ENCODE assay signal across 8 cellular contexts in the genomic region with DNA sequence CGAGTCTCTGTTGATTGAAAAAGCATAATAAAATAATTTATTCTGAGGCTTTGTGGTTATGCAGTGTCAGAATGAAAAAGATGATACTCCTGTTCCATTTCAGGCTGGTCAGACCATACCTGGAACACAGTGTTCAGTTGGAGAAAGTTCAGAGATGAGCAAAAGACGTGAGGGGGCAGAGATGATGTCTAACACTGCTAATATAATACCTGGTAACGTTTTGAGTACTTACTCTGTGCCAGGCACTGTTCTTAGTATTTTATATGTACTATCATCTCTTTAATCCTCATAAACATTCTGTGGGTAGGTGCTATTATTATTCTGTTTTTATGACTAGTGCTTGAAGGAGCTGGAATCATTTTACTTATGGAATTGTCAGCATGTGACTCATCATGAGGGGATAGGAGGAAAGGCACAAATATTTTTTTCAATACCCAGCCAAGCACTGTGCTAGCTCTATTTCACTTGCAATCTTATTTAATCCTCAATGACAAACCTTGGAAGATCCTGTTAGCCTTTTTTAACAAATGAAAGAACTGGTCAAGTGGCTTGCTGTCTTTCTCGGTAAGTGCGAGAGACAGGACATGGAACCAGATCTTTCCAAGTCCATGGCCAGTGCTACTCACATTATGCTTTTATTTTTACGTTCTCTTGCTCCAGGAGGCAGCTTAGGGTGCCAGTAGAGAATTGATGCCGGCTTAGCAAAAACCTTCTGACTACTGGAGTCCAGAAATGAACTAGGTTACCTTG. TPM values are rescaled to one million over a fixed set of nuclear protein-coding genes. Genes with fewer than 3 reads are reported as not detected.
DNase-seq lines count a peak whose midpoint lies in the region; ATAC-seq and TF ChIP-seq lines count a peak whose summit lies in the region.

No MANE protein-coding gene starts in this region.

- no peaks in the 10 kb centered on the region for H3K9me3 ChIP-seq in CD8-positive, alpha-beta T cell (ENCODE audit: low read length)
- H3K9me3 ChIP-seq in HEK293 (ENCODE audit: control insufficient read depth, insufficient read depth, low read depth, low read length) (no peaks in the 10 kb centered on the region), smooth muscle cell (replicated peaks; ENCODE audit: low read depth) (no peaks in the 10 kb centered on the region)

- H2AFZ ChIP-seq in smooth muscle cell (ENCODE audit: low read depth), result no peak overlapping the region

- peaks cover 94% of the 10 kb centered on the region for H3K79me2 ChIP-seq in smooth muscle cell (ENCODE audit: low read depth)

- peak overlapping the region; percentile 23 for H3K4me3 Mint-ChIP-seq in CD8-positive, alpha-beta T cell
- peak overlapping the region; percentile 61 for H3K4me3 Mint-ChIP-seq in activated CD4-positive, alpha-beta memory T cell treated with anti-CD3 and anti-CD28 coated beads for 36 hours

- POLR2A ChIA-PET in CD8-positive, alpha-beta T cell (lab: Charles Lee), result no interaction called here
- POLR2A ChIA-PET in HEK293 (lab: Yijun Ruan, JAX), result interaction anchor here (0.9 kb wide), 2 partner anchors 31 to 32 kb away, joined by 3 to 6 read pairs; a partner anchor contains a TSS
- POLR2A ChIA-PET in activated CD4-positive, alpha-beta memory T cell treated with anti-CD3 and anti-CD28 coated beads for 36 hours (lab: Charles Lee), result interaction anchor here (0.6 to 1.7 kb wide), 7 partner anchors 12 to 32 kb away, joined by 3 to 19 read pairs (median 5); a partner anchor contains a TSS

- H3K4me1 Mint-ChIP-seq in CD8-positive, alpha-beta T cell (ENCODE audit: low read depth), result peaks cover 63% of the 10 kb centered on the region
- H3K4me1 Mint-ChIP-seq in activated CD4-positive, alpha-beta memory T cell treated with anti-CD3 and anti-CD28 coated beads for 36 hours (ENCODE audit: low read depth), result peaks cover 74% of the 10 kb centered on the region

- H3K4me1 ChIP-seq in CD8-positive, alpha-beta T cell (ENCODE audit: insufficient read depth, low read length), result peaks cover 34% of the 10 kb centered on the region
- H3K4me1 ChIP-seq in HEK293 (ENCODE audit: control insufficient read depth, insufficient read depth, low read length) (peaks cover 30% of the 10 kb centered on the region), smooth muscle cell (ENCODE audit: low read depth) (peaks cover 27% of the 10 kb centered on the region)

- H3K27me3 ChIP-seq in CD8-positive, alpha-beta T cell (ENCODE audit: insufficient read depth, low read length), result no peaks in the 10 kb centered on the region
- no peaks in the 10 kb centered on the region for H3K27me3 ChIP-seq in smooth muscle cell (ENCODE audit: low read depth)

- intact Hi-C loops in CD8-positive, alpha-beta T cell (cut with DNase I, micrococcal nuclease), result loop anchor here in 1 of 2 experiments (5.0 kb wide), 1 partner anchor 33 kb away; a partner anchor contains a TSS
- intact Hi-C loops in activated CD4-positive, alpha-beta memory T cell treated with anti-CD3 and anti-CD28 coated beads for 36 hours (cut with micrococcal nuclease), result loop anchor here (1.0 to 10.0 kb wide), 9 partner anchors 12 to 435 kb away; a partner anchor contains a TSS

- no peak for TF ChIP-seq CTCF in CD8-positive, alpha-beta T cell (IDR thresholded peaks at IDR 0.05)
- TF ChIP-seq CTCF in HEK293 (tag by site-specific recombination; IDR thresholded peaks at IDR 0.05) (no peak), foreskin fibroblast (IDR thresholded peaks at IDR 0.05; ENCODE audit: low read depth, low read length) (no peak), smooth muscle cell (IDR thresholded peaks at IDR 0.05; ENCODE audit: borderline replicate concordance, insufficient read depth, poor library complexity, severe bottlenecking) (no peak)

- 39% methylated on average over 7 of the region's 7 CpGs for WGBS in smooth muscle cell (ENCODE audit: low lambda C conversion rate)

- H3F3A ChIP-seq in smooth muscle cell (ENCODE audit: low read depth), result peaks cover 3% of the 10 kb centered on the region

- H3K36me3 Mint-ChIP-seq in CD8-positive, alpha-beta T cell, result peaks cover 11% of the 10 kb centered on the region
- H3K36me3 Mint-ChIP-seq in activated CD4-positive, alpha-beta memory T cell treated with anti-CD3 and anti-CD28 coated beads for 36 hours, result peaks cover 19% of the 10 kb centered on the region

- ATAC-seq in CD8-positive, alpha-beta T cell, result no peak
- no peak for ATAC-seq in HG03565 (IDR thresholded peaks at IDR 0.05; ENCODE audit: unreplicated experiment)

- CTCF ChIA-PET in CD8-positive, alpha-beta T cell (lab: Charles Lee), result interaction anchor here (0.8 to 1.6 kb wide), 2 partner anchors 29 to 62 kb away, joined by 3 to 4 read pairs; no protein-coding TSS in a partner anchor
- CTCF ChIA-PET in HEK293 (lab: Yijun Ruan, JAX), result interaction anchor here (1.0 kb wide), 2 partner anchors 62 to 127 kb away, joined by 3 to 4 read pairs; no protein-coding TSS in a partner anchor
- CTCF ChIA-PET in activated CD4-positive, alpha-beta memory T cell treated with anti-CD3 and anti-CD28 coated beads for 36 hours (lab: Charles Lee), result interaction anchor here (0.7 to 3.5 kb wide), 5 partner anchors 32 to 100 kb away, joined by 3 to 17 read pairs (median 3); a partner anchor contains a TSS

- no peak overlapping the region for H3K27ac ChIP-seq in CD8-positive, alpha-beta T cell (ENCODE audit: low read depth, low read length)
- H3K27ac ChIP-seq in HEK293 (ENCODE audit: extremely low read depth, low read depth, low read length) (peak overlapping the region; percentile 11; the same call in 1 of the 2 replicates), smooth muscle cell (ENCODE audit: low read depth) (peak overlapping the region; percentile 90)

- peaks cover 64% of the 10 kb centered on the region for H4K20me1 ChIP-seq in smooth muscle cell (ENCODE audit: low read depth)

- H3K4me2 ChIP-seq in smooth muscle cell, result peak overlapping the region; percentile 65

- no peaks in the 10 kb centered on the region for H3K36me3 ChIP-seq in CD8-positive, alpha-beta T cell (ENCODE audit: insufficient read depth, low read length)
- no peaks in the 10 kb centered on the region for H3K36me3 ChIP-seq in HEK293 (ENCODE audit: control insufficient read depth in 2 of 2, insufficient read depth in 1 of 2, low read length in 2 of 2)
- H3K36me3 ChIP-seq in smooth muscle cell (ENCODE audit: low read depth), result no peaks in the 10 kb centered on the region

- peak overlapping the region; percentile 59 for H3K9ac ChIP-seq in smooth muscle cell (ENCODE audit: low read depth)

- DNase-seq in CD8-positive, alpha-beta T cell, result no peak
- peak; percentile 62 for DNase-seq in activated CD4-positive, alpha-beta memory T cell treated with anti-CD3 and anti-CD28 coated beads for 36 hours
- DNase-seq in foreskin fibroblast (peak; percentile 73 to 87), smooth muscle cell (lab: John Stamatoyannopoulos, UW; ENCODE audit: unreplicated experiment) (no peak), NCI-H1694 (lab: John Stamatoyannopoulos, UW) (no peak), putamen (ENCODE audit: low spot score) (no peak)

- H3K4me3 ChIP-seq in CD8-positive, alpha-beta T cell (ENCODE audit: low read depth, low read length), result no peak overlapping the region
- H3K4me3 ChIP-seq in HEK293 (ENCODE audit: low read depth, low read length) (no peak overlapping the region), foreskin fibroblast (ENCODE audit: low read depth in 1 of 2, low read length in 2 of 2) (peak overlapping the region in 1 of 2 donors; percentile 10), smooth muscle cell (no peak overlapping the region)

- H3K9me3 Mint-ChIP-seq in CD8-positive, alpha-beta T cell, result no peaks in the 10 kb centered on the region
- peaks cover 10% of the 10 kb centered on the region for H3K9me3 Mint-ChIP-seq in activated CD4-positive, alpha-beta memory T cell treated with anti-CD3 and anti-CD28 coated beads for 36 hours

- peak overlapping the region; percentile 15 for H3K27ac Mint-ChIP-seq in CD8-positive, alpha-beta T cell
- peak overlapping the region; percentile 90 for H3K27ac Mint-ChIP-seq in activated CD4-positive, alpha-beta memory T cell treated with anti-CD3 and anti-CD28 coated beads for 36 hours

- no peaks in the 10 kb centered on the region for H3K27me3 Mint-ChIP-seq in CD8-positive, alpha-beta T cell (ENCODE audit: low read depth)
- no peaks in the 10 kb centered on the region for H3K27me3 Mint-ChIP-seq in activated CD4-positive, alpha-beta memory T cell treated with anti-CD3 and anti-CD28 coated beads for 36 hours

TF ChIP-seq in HEK293, 187 proteins besides CTCF, POLR2A, EP300 and RAD21 (continues in another document):
- TF ChIP-seq, protein P1, sequence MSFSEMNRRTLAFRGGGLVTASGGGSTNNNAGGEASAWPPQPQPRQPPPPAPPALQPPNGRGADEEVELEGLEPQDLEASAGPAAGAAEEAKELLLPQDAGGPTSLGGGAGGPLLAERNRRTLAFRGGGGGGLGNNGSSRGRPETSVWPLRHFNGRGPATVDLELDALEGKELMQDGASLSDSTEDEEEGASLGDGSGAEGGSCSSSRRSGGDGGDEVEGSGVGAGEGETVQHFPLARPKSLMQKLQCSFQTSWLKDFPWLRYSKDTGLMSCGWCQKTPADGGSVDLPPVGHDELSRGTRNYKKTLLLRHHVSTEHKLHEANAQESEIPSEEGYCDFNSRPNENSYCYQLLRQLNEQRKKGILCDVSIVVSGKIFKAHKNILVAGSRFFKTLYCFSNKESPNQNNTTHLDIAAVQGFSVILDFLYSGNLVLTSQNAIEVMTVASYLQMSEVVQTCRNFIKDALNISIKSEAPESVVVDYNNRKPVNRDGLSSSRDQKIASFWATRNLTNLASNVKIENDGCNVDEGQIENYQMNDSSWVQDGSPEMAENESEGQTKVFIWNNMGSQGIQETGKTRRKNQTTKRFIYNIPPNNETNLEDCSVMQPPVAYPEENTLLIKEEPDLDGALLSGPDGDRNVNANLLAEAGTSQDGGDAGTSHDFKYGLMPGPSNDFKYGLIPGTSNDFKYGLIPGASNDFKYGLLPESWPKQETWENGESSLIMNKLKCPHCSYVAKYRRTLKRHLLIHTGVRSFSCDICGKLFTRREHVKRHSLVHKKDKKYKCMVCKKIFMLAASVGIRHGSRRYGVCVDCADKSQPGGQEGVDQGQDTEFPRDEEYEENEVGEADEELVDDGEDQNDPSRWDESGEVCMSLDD (tag by site-specific recombination; IDR thresholded peaks at IDR 0.05), result no peak
- TF ChIP-seq, protein P2, sequence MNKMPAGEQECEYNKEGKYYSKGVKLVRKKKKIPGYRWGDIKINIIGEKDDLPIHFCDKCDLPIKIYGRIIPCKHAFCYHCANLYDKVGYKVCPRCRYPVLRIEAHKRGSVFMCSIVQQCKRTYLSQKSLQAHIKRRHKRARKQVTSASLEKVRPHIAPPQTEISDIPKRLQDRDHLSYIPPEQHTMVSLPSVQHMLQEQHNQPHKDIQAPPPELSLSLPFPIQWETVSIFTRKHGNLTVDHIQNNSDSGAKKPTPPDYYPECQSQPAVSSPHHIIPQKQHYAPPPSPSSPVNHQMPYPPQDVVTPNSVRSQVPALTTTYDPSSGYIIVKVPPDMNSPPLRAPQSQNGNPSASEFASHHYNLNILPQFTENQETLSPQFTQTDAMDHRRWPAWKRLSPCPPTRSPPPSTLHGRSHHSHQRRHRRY (tag by site-specific recombination; IDR thresholded peaks at IDR 0.05), result no peak

RNA-seq across cellular contexts. Expression of a gene that starts 31.9 kb away (rescaled TPM):
- 10 to 100 TPM; 57.4 to 69.5 TPM for total RNA-seq in CD8-positive, alpha-beta T cell
- total RNA-seq in activated CD4-positive, alpha-beta memory T cell treated with anti-CD3 and anti-CD28 coated beads for 36 hours, result 100 to 1,000 TPM; 186 to 207 TPM
- total RNA-seq in smooth muscle cell, result 184 and 185 TPM in 2 replicates
- 59.3 and 80.8 TPM in 2 replicates for polyA plus RNA-seq in smooth muscle cell

Comparison
In these comparisons a context has a peak if more than half of its experiments do, and no peak if none do; other contexts are left out.
1. DNase-seq: peak in activated CD4-positive, alpha-beta memory T cell treated with anti-CD3 and anti-CD28 coated beads for 36 hours (single experiment) and foreskin fibroblast (2 of 2); none in CD8-positive, alpha-beta T cell (0 of 7), smooth muscle cell (single experiment), NCI-H1694 (single experiment) and putamen (single experiment).